Comparison of ENCODE assay signal across 9 cellular contexts in genomic region chr19:48470281-48470680, GRCh38. TPM values are rescaled to one million over a fixed set of nuclear protein-coding genes. Genes with fewer than 3 reads are reported as not detected.
DNase-seq lines count a peak whose midpoint lies in the region; FAIRE-seq and TF ChIP-seq lines count a peak whose summit lies in the region.
"Had no signal": no experiment of that assay in that cellular context is flagged by ENCODE, and none has a peak within 500 bp of the region (broad histone marks: within the 10 kb centered on the region; RNA-seq: fewer than 3 reads in every experiment).

No MANE protein-coding gene starts in this region.

- no peak overlapping the region for H2AFZ ChIP-seq in keratinocyte (ENCODE audit: control insufficient read depth, low read length)

- no peak overlapping the region for H3K27ac ChIP-seq in keratinocyte (ENCODE audit: control insufficient read depth, insufficient read depth, low read length)
- peak overlapping the region; percentile 90 for H3K27ac ChIP-seq in subcutaneous abdominal adipose tissue (ENCODE audit: low read depth, low read length)

- no peak overlapping the region for H3K27ac Mint-ChIP-seq in T-helper 1 cell treated with Interleukin-12 subunit alpha and Interleukin-12 subunit beta and Interleukin-4 antibody, amounts not matched to agents 30 μg/mL and 1 μg/mL, for 36 hours
- no peak overlapping the region for H3K27ac Mint-ChIP-seq in activated naive CD8-positive, alpha-beta T cell treated with anti-CD3 and anti-CD28 coated beads for 36 hours

- TF ChIP-seq CTCF in keratinocyte (optimal IDR thresholded peaks at IDR 0.05 in 1 of 3, IDR thresholded peaks at IDR 0.05 in 1 of 3, conservative IDR thresholded peaks at IDR 0.05 in 1 of 3; ENCODE audit: extremely low read depth in 1 of 3, insufficient read depth in 2 of 3, low read length in 3 of 3), result no peak

- H3K4me1 Mint-ChIP-seq in T-helper 1 cell treated with Interleukin-12 subunit alpha and Interleukin-12 subunit beta and Interleukin-4 antibody, amounts not matched to agents 30 μg/mL and 1 μg/mL, for 36 hours (ENCODE audit: low read depth), result peaks cover 12% of the 10 kb centered on the region
- H3K4me1 Mint-ChIP-seq in activated naive CD8-positive, alpha-beta T cell treated with anti-CD3 and anti-CD28 coated beads for 36 hours, result peaks cover 17% of the 10 kb centered on the region

- H3K36me3 ChIP-seq in keratinocyte (ENCODE audit: control insufficient read depth in 2 of 2, extremely low read depth in 1 of 2, insufficient read depth in 2 of 2, low read length in 2 of 2) (peaks cover 40 to 44% of the 10 kb centered on the region in 2 experiments), subcutaneous abdominal adipose tissue (ENCODE audit: control insufficient read depth in 5 of 5, insufficient read depth in 5 of 5, low read length in 5 of 5) (peaks cover 2 to 50% (median 49%) of the 10 kb centered on the region in 5 donors)

- H3K27me3 ChIP-seq in keratinocyte (ENCODE audit: control insufficient read depth, extremely low read depth, insufficient read depth, low read length) (no peaks in the 10 kb centered on the region), subcutaneous abdominal adipose tissue (ENCODE audit: control insufficient read depth in 5 of 5, insufficient read depth in 4 of 5, low read length in 5 of 5) (peaks cover 0 to 3% (median 0%) of the 10 kb centered on the region in 5 donors)

- no peaks in the 10 kb centered on the region for H3K9me3 Mint-ChIP-seq in T-helper 1 cell treated with Interleukin-12 subunit alpha and Interleukin-12 subunit beta and Interleukin-4 antibody, amounts not matched to agents 30 μg/mL and 1 μg/mL, for 36 hours
- no peaks in the 10 kb centered on the region for H3K9me3 Mint-ChIP-seq in activated naive CD8-positive, alpha-beta T cell treated with anti-CD3 and anti-CD28 coated beads for 36 hours

- H3K4me3 ChIP-seq in keratinocyte (ENCODE audit: control insufficient read depth in 2 of 3, extremely low read depth in 1 of 3, insufficient read depth in 2 of 3, low read depth in 1 of 3, low read length in 3 of 3), result peak overlapping the region; percentile 75 to 87 (median 85)
- H3K4me3 ChIP-seq in subcutaneous abdominal adipose tissue (ENCODE audit: low read depth in 1 of 5, low read length in 5 of 5), result peak overlapping the region; percentile 79 to 87 (median 84)

- peaks cover 16% of the 10 kb centered on the region for H3K79me2 ChIP-seq in keratinocyte (ENCODE audit: control insufficient read depth, insufficient read depth, low read length)

- dilution Hi-C loops in keratinocyte (cut with MboI; ENCODE audit: extremely low pct_ligation_motif_present, low sequenced_read_pairs), result no loop called here

- peaks cover 5% of the 10 kb centered on the region for H4K20me1 ChIP-seq in keratinocyte (ENCODE audit: control insufficient read depth, extremely low read depth, insufficient read depth, low read length)

- H3K4me3 Mint-ChIP-seq in T-helper 1 cell treated with Interleukin-12 subunit alpha and Interleukin-12 subunit beta and Interleukin-4 antibody, amounts not matched to agents 30 μg/mL and 1 μg/mL, for 36 hours, result peak overlapping the region; percentile 86
- peak overlapping the region; percentile 85 for H3K4me3 Mint-ChIP-seq in activated naive CD8-positive, alpha-beta T cell treated with anti-CD3 and anti-CD28 coated beads for 36 hours

- peak overlapping the region; percentile 93 for H3K9ac ChIP-seq in keratinocyte (ENCODE audit: control insufficient read depth, extremely low read depth, insufficient read depth, low read length)
- H3K9ac ChIP-seq in subcutaneous abdominal adipose tissue (ENCODE audit: low read length in 5 of 5), result peak overlapping the region in 4 of 5 donors; percentile 47 to 84 (median 75)

- peak overlapping the region; percentile 91 for H3K4me2 ChIP-seq in keratinocyte (ENCODE audit: control insufficient read depth, extremely low read depth, insufficient read depth, low read depth, low read length)

- DNase-seq in T-helper 1 cell, result no peak
- DNase-seq in activated naive CD8-positive, alpha-beta T cell treated with anti-CD3 and anti-CD28 coated beads for 36 hours, result no peak
- DNase-seq in keratinocyte (ENCODE audit: low read depth, low spot score), result no peak
- DNase-seq in Ammon's horn (ENCODE audit: low spot score), result no peak
- DNase-seq in LoVo (ENCODE audit: low spot score), result no peak
- no peak for DNase-seq in NCI-H345 (lab: John Stamatoyannopoulos, UW)

- FAIRE-seq in keratinocyte (lab: Jason Lieb, UNC), result no peak
- FAIRE-seq: A204.1 had no signal

- no peaks in the 10 kb centered on the region for H3K9me1 ChIP-seq in keratinocyte (ENCODE audit: control insufficient read depth, extremely low read depth, insufficient read depth, low read length)

- H3K9me3 ChIP-seq in keratinocyte (ENCODE audit: control insufficient read depth, low read depth, low read length), result no peaks in the 10 kb centered on the region
- H3K9me3 ChIP-seq in subcutaneous abdominal adipose tissue (ENCODE audit: control insufficient read depth in 5 of 5, low read length in 5 of 5), result no peaks in the 10 kb centered on the region

- no peaks in the 10 kb centered on the region for H3K27me3 Mint-ChIP-seq in T-helper 1 cell treated with Interleukin-12 subunit alpha and Interleukin-12 subunit beta and Interleukin-4 antibody, amounts not matched to agents 30 μg/mL and 1 μg/mL, for 36 hours (ENCODE audit: low read depth)
- no peaks in the 10 kb centered on the region for H3K27me3 Mint-ChIP-seq in activated naive CD8-positive, alpha-beta T cell treated with anti-CD3 and anti-CD28 coated beads for 36 hours

- peaks cover 12% of the 10 kb centered on the region for H3K36me3 Mint-ChIP-seq in T-helper 1 cell treated with Interleukin-12 subunit alpha and Interleukin-12 subunit beta and Interleukin-4 antibody, amounts not matched to agents 30 μg/mL and 1 μg/mL, for 36 hours (ENCODE audit: low read depth)
- peaks cover 2% of the 10 kb centered on the region for H3K36me3 Mint-ChIP-seq in activated naive CD8-positive, alpha-beta T cell treated with anti-CD3 and anti-CD28 coated beads for 36 hours

- peaks cover 17% of the 10 kb centered on the region for H3K4me1 ChIP-seq in keratinocyte (ENCODE audit: control insufficient read depth, extremely low read depth, insufficient read depth, low read length)
- peaks cover 3 to 20% (median 18%) of the 10 kb centered on the region in 5 donors for H3K4me1 ChIP-seq in subcutaneous abdominal adipose tissue (ENCODE audit: control insufficient read depth in 5 of 5, insufficient read depth in 5 of 5, low read length in 5 of 5)

RNA-seq across cellular contexts. Expression of gene CYTH2, which starts 1.1 kb away (rescaled TPM):
- 10 to 100 TPM; 18.2 to 21.7 TPM for total RNA-seq in activated naive CD8-positive, alpha-beta T cell treated with anti-CD3 and anti-CD28 coated beads for 36 hours
- 27.0 to 33.5 TPM (median 32.2 TPM) in 3 replicates for polyA plus RNA-seq in keratinocyte
- polyA plus RNA-seq in keratinocyte (2011; ENCODE audit: low read depth), result 23.3 TPM
- polyA plus RNA-seq in keratinocyte (2011; cell fraction: cytosol; rRNA removed), result 18.8 and 24.4 TPM in 2 replicates
- polyA plus RNA-seq in keratinocyte (2011; cell fraction: nucleus; rRNA removed), result 83.4 and 98.3 TPM in 2 replicates
- 30.4 and 34.0 TPM in 2 replicates for polyA plus RNA-seq in keratinocyte (2012; ENCODE audit: low replicate concordance)
- 35.4 to 45.9 TPM (median 39.3 TPM) in 3 replicates for polyA minus RNA-seq in keratinocyte
- polyA minus RNA-seq in keratinocyte (2011; cell fraction: cytosol; rRNA and poly(A)+ RNA removed), result 12.7 TPM
- 26.8 and 27.9 TPM in 2 replicates for polyA minus RNA-seq in keratinocyte (2011; cell fraction: nucleus; rRNA and poly(A)+ RNA removed)

RNA-seq across cellular contexts. Expression of gene KCNJ14, which starts 14.9 kb away (rescaled TPM):
- 1 to 10 TPM; 1.4 to 1.5 TPM for total RNA-seq in activated naive CD8-positive, alpha-beta T cell treated with anti-CD3 and anti-CD28 coated beads for 36 hours
- 0.34 to 0.46 TPM (median 0.39 TPM) in 3 replicates for polyA plus RNA-seq in keratinocyte
- 0.81 TPM for polyA plus RNA-seq in keratinocyte (2011; ENCODE audit: low read depth)
- polyA plus RNA-seq in keratinocyte (2011; cell fraction: cytosol; rRNA removed), result 0.19 and 0.33 TPM in 2 replicates
- polyA plus RNA-seq in keratinocyte (2011; cell fraction: nucleus; rRNA removed), result 2.1 and 3.4 TPM in 2 replicates
- 0.49 and 2.4 TPM in 2 replicates for polyA plus RNA-seq in keratinocyte (2012; ENCODE audit: low replicate concordance)
- polyA minus RNA-seq in keratinocyte, result 0.99 to 1.3 TPM (median 1.1 TPM) in 3 replicates
- 0.96 TPM for polyA minus RNA-seq in keratinocyte (2011; cell fraction: cytosol; rRNA and poly(A)+ RNA removed)
- polyA minus RNA-seq in keratinocyte (2011; cell fraction: nucleus; rRNA and poly(A)+ RNA removed), result 1.4 and 2.1 TPM in 2 replicates

RNA-seq across cellular contexts. Expression of gene GRWD1, which starts 24.5 kb away (rescaled TPM):
- total RNA-seq in activated naive CD8-positive, alpha-beta T cell treated with anti-CD3 and anti-CD28 coated beads for 36 hours, result 10 to 100 TPM; 91.1 to 98.5 TPM
- 23.0 to 35.4 TPM (median 26.1 TPM) in 3 replicates for polyA plus RNA-seq in keratinocyte
- 21.8 TPM for polyA plus RNA-seq in keratinocyte (2011; ENCODE audit: low read depth)
- polyA plus RNA-seq in keratinocyte (2011; cell fraction: cytosol; rRNA removed), result 14.5 and 31.6 TPM in 2 replicates
- polyA plus RNA-seq in keratinocyte (2011; cell fraction: nucleus; rRNA removed), result 25.2 and 31.8 TPM in 2 replicates
- 16.4 and 41.0 TPM in 2 replicates for polyA plus RNA-seq in keratinocyte (2012; ENCODE audit: low replicate concordance)
- 10.7 to 21.8 TPM (median 12.7 TPM) in 3 replicates for polyA minus RNA-seq in keratinocyte
- 30.7 TPM for polyA minus RNA-seq in keratinocyte (2011; cell fraction: cytosol; rRNA and poly(A)+ RNA removed)
- 14.8 and 17.2 TPM in 2 replicates for polyA minus RNA-seq in keratinocyte (2011; cell fraction: nucleus; rRNA and poly(A)+ RNA removed)

RNA-seq across cellular contexts. Expression of gene LMTK3, which starts 41.4 kb away (rescaled TPM):
- total RNA-seq in activated naive CD8-positive, alpha-beta T cell treated with anti-CD3 and anti-CD28 coated beads for 36 hours, result 1 to 10 TPM; 2.2 to 2.8 TPM
- 0.51 to 0.76 TPM (median 0.68 TPM) in 3 replicates for polyA plus RNA-seq in keratinocyte
- polyA plus RNA-seq in keratinocyte (2011; ENCODE audit: low read depth), result 0.64 TPM
- polyA plus RNA-seq in keratinocyte (2011; cell fraction: cytosol; rRNA removed), result 0.12 and 0.71 TPM in 2 replicates
- polyA plus RNA-seq in keratinocyte (2011; cell fraction: nucleus; rRNA removed), result 1.6 and 2.4 TPM in 2 replicates
- polyA plus RNA-seq in keratinocyte (2012; ENCODE audit: low replicate concordance), result 1.2 and 4.2 TPM in 2 replicates
- 0.13 to 0.56 TPM (median 0.20 TPM) in 3 replicates for polyA minus RNA-seq in keratinocyte
- polyA minus RNA-seq in keratinocyte (2011; cell fraction: cytosol; rRNA and poly(A)+ RNA removed), result 1.5 TPM
- polyA minus RNA-seq in keratinocyte (2011; cell fraction: nucleus; rRNA and poly(A)+ RNA removed), result 1.7 and 1.8 TPM in 2 replicates
